Comparison of ENCODE assay signal across 9 cellular contexts in the genomic region with DNA sequence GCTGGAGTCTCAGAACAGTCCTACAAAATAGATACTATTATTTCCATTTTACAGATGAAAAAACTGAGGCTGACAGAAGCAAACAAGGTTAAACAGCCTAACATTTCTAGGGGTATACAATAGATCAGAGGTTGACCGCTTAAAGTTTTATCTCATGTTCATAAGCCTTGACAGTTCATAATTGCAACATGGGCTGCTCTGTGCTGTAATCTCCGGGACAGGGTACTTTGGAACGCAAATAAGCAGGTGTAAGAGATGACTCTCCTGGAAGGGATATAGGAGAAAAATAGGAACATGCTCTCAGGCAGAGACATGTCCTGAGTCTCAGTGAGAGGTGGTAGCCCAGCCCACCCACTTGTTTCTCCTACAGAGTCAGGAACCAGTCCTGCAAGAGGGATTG.
"Had no signal": no experiment of that assay in that cellular context is flagged by ENCODE, and none has a peak within 500 bp of the region (broad histone marks: within the 10 kb centered on the region; RNA-seq: fewer than 3 reads in every experiment).

No MANE protein-coding gene starts in this region.

- H3K9me3 ChIP-seq: HAP-1 had no signal

- H3K4me1 ChIP-seq: HAP-1 had no signal

- H3K36me3 ChIP-seq: HAP-1 had no signal

- H3K4me3 ChIP-seq: GM23248, HAP-1 had no signal

- H3K27ac ChIP-seq: GM23248, HL-60 had no signal

- DNase-seq: GM23248, GOT3, H7, HFFc6, IMR-90, KBM-7 had no signal

- H2AFZ ChIP-seq: GM23248 had no signal

- ATAC-seq: HCT116 had no signal

- H3K9ac ChIP-seq: GM23248 had no signal
